Comparison of ENCODE assay signal across 39 cellular contexts in the genomic region with DNA sequence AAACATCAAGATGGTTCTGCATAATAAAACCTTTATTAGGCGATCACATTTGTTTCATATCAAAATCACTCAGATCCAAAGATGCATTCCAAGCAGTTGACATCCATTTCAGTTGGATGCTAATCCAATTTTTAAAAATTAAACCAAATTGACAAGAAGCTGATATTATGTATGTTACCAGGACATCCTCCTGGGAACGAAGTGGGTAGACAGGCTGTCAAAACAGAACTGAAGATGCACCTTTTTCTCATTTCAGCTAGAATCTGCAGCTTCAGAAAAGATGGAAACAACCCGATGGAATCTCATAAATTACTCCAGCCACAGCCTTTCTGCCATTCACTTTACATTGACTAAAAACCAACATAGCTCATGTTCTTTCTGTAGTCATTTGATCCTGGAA.
"Had no signal": no experiment of that assay in that cellular context is flagged by ENCODE, and none has a peak within 500 bp of the region (broad histone marks: within the 10 kb centered on the region; RNA-seq: fewer than 3 reads in every experiment).

No MANE protein-coding gene starts in this region.

- H3K4me1 ChIP-seq: adrenal gland, ascending aorta, body of pancreas, breast epithelium had no signal

- H3K9me3 ChIP-seq: adrenal gland, body of pancreas had no signal

- ATAC-seq: activated naive CD4-positive, alpha-beta T cell treated with anti-CD3 and anti-CD28 coated beads, Interleukin-2, amount 50 U/mL, for 72 hours; activated naive CD8-positive, alpha-beta T cell treated with anti-CD3 and anti-CD28 coated beads, Interleukin-2, amount 50 U/mL, for 24 hours; activated T-cell treated with anti-CD3 and anti-CD28 coated beads, Interleukin-2, amount 50 U/mL, for 4 hours; activated T-cell treated with anti-CD3 and anti-CD28 coated beads, Interleukin-2, amount 50 U/mL, for 72 hours; activated T-helper 17 cell treated with anti-CD3 and anti-CD28 coated beads, Interleukin-2, amount 50 U/mL, for 72 hours; body of pancreas had no signal

- H3K36me3 Mint-ChIP-seq: activated naive CD4-positive, alpha-beta T cell treated with anti-CD3 and anti-CD28 coated beads, Interleukin-2, amount 10 ng/mL, durations not matched to agents 7 days and 5 days; activated naive CD4-positive, alpha-beta T cell treated with anti-CD3 and anti-CD28 coated beads, Interleukin-2, amount 50 U/mL, for 24 hours; activated naive CD4-positive, alpha-beta T cell treated with anti-CD3 and anti-CD28 coated beads, Interleukin-2, amount 50 U/mL, for 72 hours; activated naive CD8-positive, alpha-beta T cell; activated naive CD8-positive, alpha-beta T cell treated with anti-CD3 and anti-CD28 coated beads for 36 hours; activated naive CD8-positive, alpha-beta T cell treated with anti-CD3 and anti-CD28 coated beads, Interleukin-2, amount 10 ng/mL, durations not matched to agents 7 days and 5 days; brain had no signal

- H3K27me3 ChIP-seq: adrenal gland, ascending aorta, body of pancreas, brain microvascular endothelial cell, breast epithelium, cardiac muscle cell had no signal

- DNase-seq: activated effector memory CD4-positive, alpha-beta T cell treated with anti-CD3 and anti-CD28 coated beads, Interleukin-2, amount 50 U/mL, for 16 hours; activated effector memory CD4-positive, alpha-beta T cell treated with Interleukin-2 at 50 U/mL for 16 hours; activated gamma-delta T cell; activated gamma-delta T cell treated with Interleukin-2 at 50 U/mL for 16 hours; activated naive CD4-positive, alpha-beta T cell; activated naive CD4-positive, alpha-beta T cell treated with anti-CD3 and anti-CD28 coated beads for 36 hours; activated naive CD4-positive, alpha-beta T cell treated with anti-CD3 and anti-CD28 coated beads, Interleukin-2, amount 10 ng/mL, durations not matched to agents 7 days and 5 days; activated naive CD4-positive, alpha-beta T cell treated with anti-CD3 and anti-CD28 coated beads, Interleukin-2, amount 50 U/mL, for 16 hours; activated naive CD4-positive, alpha-beta T cell treated with Interleukin-2 at 50 U/mL for 16 hours; activated naive CD8-positive, alpha-beta T cell treated with anti-CD3 and anti-CD28 coated beads for 36 hours; activated naive CD8-positive, alpha-beta T cell treated with anti-CD3 and anti-CD28 coated beads, Interleukin-2, amount 10 ng/mL, durations not matched to agents 7 days and 5 days; activated naive CD8-positive, alpha-beta T cell treated with anti-CD3 and anti-CD28 coated beads, Interleukin-2, amount 50 U/mL, for 24 hours; activated T-cell treated with anti-CD3 and anti-CD28 coated beads for 4 hours; activated T-cell treated with anti-CD3 and anti-CD28 coated beads, Interleukin-2, amount 50 U/mL, for 1 hour; activated T-cell treated with anti-CD3 and anti-CD28 coated beads, Interleukin-2, amount 50 U/mL, for 24 hours; activated T-cell treated with anti-CD3 and anti-CD28 coated beads, Interleukin-2, amount 50 U/mL, for 4 hours; activated T-cell treated with anti-CD3 and anti-CD28 coated beads, Interleukin-2, amount 50 U/mL, for 48 hours; activated T-cell treated with anti-CD3 and anti-CD28 coated beads, Interleukin-2, amount 50 U/mL, for 72 hours; adrenal gland; amniotic stem cell; amygdala; anterior cingulate cortex; aorta; body of pancreas; brain microvascular endothelial cell; caudate nucleus; central memory CD4-positive, alpha-beta T cell; cerebellar nuclear complex had no signal

- H3K9me3 Mint-ChIP-seq: activated naive CD4-positive, alpha-beta T cell treated with anti-CD3 and anti-CD28 coated beads for 36 hours; activated naive CD4-positive, alpha-beta T cell treated with anti-CD3 and anti-CD28 coated beads, Interleukin-2, amount 10 ng/mL, durations not matched to agents 7 days and 5 days; activated T-helper 1 cell treated with anti-CD3 and anti-CD28 coated beads, Interleukin-12 subunit alpha, Interleukin-12 subunit beta, Interleukin-2, Interleukin-4 antibody, amounts not matched to agents 30 ng/mL and 10 ng/mL and 1 ng/mL, durations not matched to agents 14 hours and 24 hours and 36 hours; activated T-helper 2 cell treated with anti-CD3 and anti-CD28 coated beads, Interferon-gamma antibody, Interleukin-2, Interleukin-4, amounts not matched to agents 10 μg/mL and 5 μg/mL and 100 μg/mL, durations not matched to agents 14 hours and 24 hours and 36 hours had no signal

- H3K4me3 Mint-ChIP-seq: activated naive CD4-positive, alpha-beta T cell treated with anti-CD3 and anti-CD28 coated beads for 36 hours; activated naive CD4-positive, alpha-beta T cell treated with anti-CD3 and anti-CD28 coated beads, Interleukin-2, amount 10 ng/mL, durations not matched to agents 7 days and 5 days; activated naive CD4-positive, alpha-beta T cell treated with anti-CD3 and anti-CD28 coated beads, Interleukin-2, amount 50 U/mL, for 24 hours; activated naive CD8-positive, alpha-beta T cell; activated naive CD8-positive, alpha-beta T cell treated with anti-CD3 and anti-CD28 coated beads for 36 hours; activated naive CD8-positive, alpha-beta T cell treated with anti-CD3 and anti-CD28 coated beads, Interleukin-2, amount 10 ng/mL, durations not matched to agents 7 days and 5 days; activated naive CD8-positive, alpha-beta T cell treated with anti-CD3 and anti-CD28 coated beads, Interleukin-2, amount 50 U/mL, for 24 hours; activated T-cell treated with anti-CD3 and anti-CD28 coated beads, Interleukin-2, amount 50 U/mL, for 24 hours; activated T-cell treated with anti-CD3 and anti-CD28 coated beads, Interleukin-2, amount 50 U/mL, for 4 hours; activated T-cell treated with anti-CD3 and anti-CD28 coated beads, Interleukin-2, amount 50 U/mL, for 72 hours; activated T-helper 1 cell treated with anti-CD3 and anti-CD28 coated beads, Interleukin-12 subunit alpha, Interleukin-12 subunit beta, Interleukin-2, Interleukin-4 antibody, amounts not matched to agents 30 ng/mL and 10 ng/mL and 1 ng/mL, durations not matched to agents 14 hours and 24 hours and 36 hours; activated T-helper 17 cell treated with anti-CD3 and anti-CD28 coated beads, Interleukin-2, amount 50 U/mL, for 72 hours; brain; central memory CD8-positive, alpha-beta T cell had no signal

- H3K4me1 Mint-ChIP-seq: activated naive CD4-positive, alpha-beta T cell treated with anti-CD3 and anti-CD28 coated beads, Interleukin-2, amount 10 ng/mL, durations not matched to agents 7 days and 5 days; activated naive CD4-positive, alpha-beta T cell treated with anti-CD3 and anti-CD28 coated beads, Interleukin-2, amount 50 U/mL, for 24 hours; activated naive CD8-positive, alpha-beta T cell treated with anti-CD3 and anti-CD28 coated beads for 36 hours; activated naive CD8-positive, alpha-beta T cell treated with anti-CD3 and anti-CD28 coated beads, Interleukin-2, amount 10 ng/mL, durations not matched to agents 7 days and 5 days; activated naive CD8-positive, alpha-beta T cell treated with anti-CD3 and anti-CD28 coated beads, Interleukin-2, amount 50 U/mL, for 24 hours; activated T-helper 17 cell treated with anti-CD3 and anti-CD28 coated beads, Interleukin-2, amount 50 U/mL, for 72 hours; brain; central memory CD8-positive, alpha-beta T cell had no signal

- H3K4me3 ChIP-seq: adrenal gland, ascending aorta, body of pancreas, breast epithelium, cardiac muscle cell had no signal

- H3K27me3 Mint-ChIP-seq: activated naive CD4-positive, alpha-beta T cell treated with anti-CD3 and anti-CD28 coated beads, Interleukin-2, amount 10 ng/mL, durations not matched to agents 7 days and 5 days; activated naive CD8-positive, alpha-beta T cell; activated naive CD8-positive, alpha-beta T cell treated with anti-CD3 and anti-CD28 coated beads, Interleukin-2, amount 10 ng/mL, durations not matched to agents 7 days and 5 days; brain; central memory CD8-positive, alpha-beta T cell had no signal

- H3K36me3 ChIP-seq: adrenal gland, ascending aorta, brain microvascular endothelial cell, breast epithelium, cardiac muscle cell had no signal

- H3K27ac Mint-ChIP-seq: activated naive CD4-positive, alpha-beta T cell treated with anti-CD3 and anti-CD28 coated beads for 36 hours; activated naive CD4-positive, alpha-beta T cell treated with anti-CD3 and anti-CD28 coated beads, Interleukin-2, amount 10 ng/mL, durations not matched to agents 7 days and 5 days; activated naive CD4-positive, alpha-beta T cell treated with anti-CD3 and anti-CD28 coated beads, Interleukin-2, amount 50 U/mL, for 24 hours; activated naive CD4-positive, alpha-beta T cell treated with anti-CD3 and anti-CD28 coated beads, Interleukin-2, amount 50 U/mL, for 72 hours; activated naive CD8-positive, alpha-beta T cell; activated naive CD8-positive, alpha-beta T cell treated with anti-CD3 and anti-CD28 coated beads for 36 hours; activated naive CD8-positive, alpha-beta T cell treated with anti-CD3 and anti-CD28 coated beads, Interleukin-2, amount 10 ng/mL, durations not matched to agents 7 days and 5 days; activated naive CD8-positive, alpha-beta T cell treated with anti-CD3 and anti-CD28 coated beads, Interleukin-2, amount 50 U/mL, for 24 hours; activated T-cell treated with anti-CD3 and anti-CD28 coated beads, Interleukin-2, amount 50 U/mL, for 24 hours; activated T-cell treated with anti-CD3 and anti-CD28 coated beads, Interleukin-2, amount 50 U/mL, for 72 hours; activated T-helper 1 cell treated with anti-CD3 and anti-CD28 coated beads, Interleukin-12 subunit alpha, Interleukin-12 subunit beta, Interleukin-2, Interleukin-4 antibody, amounts not matched to agents 30 ng/mL and 10 ng/mL and 1 ng/mL, durations not matched to agents 14 hours and 24 hours and 36 hours; activated T-helper 17 cell treated with anti-CD3 and anti-CD28 coated beads, Interleukin-2, amount 50 U/mL, for 72 hours; activated T-helper 2 cell treated with anti-CD3 and anti-CD28 coated beads, Interferon-gamma antibody, Interleukin-2, Interleukin-4, amounts not matched to agents 10 μg/mL and 5 μg/mL and 100 μg/mL, durations not matched to agents 14 hours and 24 hours and 36 hours had no signal

- H3K27ac ChIP-seq: adrenal gland, ascending aorta, body of pancreas, brain microvascular endothelial cell, breast epithelium, cardiac muscle cell had no signal
